ENCODE assay signal across 8 cellular contexts in the genomic region with DNA sequence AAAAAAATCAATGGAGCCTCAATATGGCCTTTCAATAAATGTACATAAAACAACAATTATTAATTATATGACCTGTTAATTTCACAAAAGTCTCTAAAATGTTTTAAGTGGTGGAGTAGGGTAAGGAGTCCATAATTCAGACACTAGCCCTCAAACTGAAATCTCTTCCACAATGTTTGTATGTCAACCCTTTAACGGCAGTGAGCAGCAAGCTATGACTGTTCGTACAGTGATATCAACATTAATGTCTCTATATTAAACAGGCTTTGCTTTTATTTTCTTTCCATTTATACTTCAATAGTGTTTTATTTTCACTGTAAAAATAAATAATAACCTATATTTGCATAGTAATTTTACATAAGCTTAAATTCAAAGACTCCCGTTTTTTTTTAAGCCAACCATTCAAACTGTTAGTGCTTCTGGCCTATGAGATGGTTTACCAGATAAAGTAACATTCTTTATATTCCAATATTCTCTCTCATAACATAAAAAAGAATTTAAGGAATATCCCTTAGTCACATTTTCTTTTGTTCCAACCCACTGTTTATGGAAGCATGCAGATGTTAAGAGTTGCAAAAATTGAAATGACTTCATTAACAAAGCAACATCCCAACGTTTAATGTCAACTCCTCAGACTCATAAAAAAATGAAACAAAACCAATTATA. TPM values are rescaled to one million over a fixed set of nuclear protein-coding genes. Genes with fewer than 3 reads are reported as not detected.
DNase-seq lines count a peak whose midpoint lies in the region; ATAC-seq and TF ChIP-seq lines count a peak whose summit lies in the region.

No MANE protein-coding gene starts in this region.

- no peaks in the 10 kb centered on the region for H3K27me3 Mint-ChIP-seq in brain

- H3K27ac ChIP-seq in right atrium auricular region (peak overlapping the region; percentile 99 to 100), uterus (peak overlapping the region; percentile 98 to 99)

- no peak for TF ChIP-seq CTCF in right atrium auricular region (IDR thresholded peaks at IDR 0.05)
- no peak for TF ChIP-seq CTCF in brain (conservative IDR thresholded peaks at IDR 0.05)
- no peak for TF ChIP-seq CTCF in uterus (IDR thresholded peaks at IDR 0.05)

- DNase-seq in right atrium auricular region (ENCODE audit: low spot score) (no peak), Right ventricle myocardium superior (no peak), medulla oblongata (ENCODE audit: extremely low spot score) (peak; percentile 50), uterus (no peak), GM19240 (ENCODE audit: insufficient read length, low spot score) (no peak)

- no peaks in the 10 kb centered on the region for H3K9me3 ChIP-seq in right atrium auricular region
- no peaks in the 10 kb centered on the region for H3K9me3 ChIP-seq in uterus

- no peak for ATAC-seq in Right ventricle myocardium superior (ENCODE audit: poor library complexity)
- ATAC-seq in HG03565 (IDR thresholded peaks at IDR 0.05; ENCODE audit: unreplicated experiment): no peak
- ATAC-seq in HG03097 (IDR thresholded peaks at IDR 0.05; ENCODE audit: low FRiP score, unreplicated experiment): no peak

- H3K4me3 Mint-ChIP-seq in brain: peak overlapping the region; percentile 89 to 96 (median 92)

- H3K4me1 ChIP-seq in right atrium auricular region (peaks cover 0 to 25% of the 10 kb centered on the region in 2 donors), uterus (peaks cover 0 to 3% of the 10 kb centered on the region in 2 donors)

- no peaks in the 10 kb centered on the region for H3K36me3 Mint-ChIP-seq in brain

- H3K36me3 ChIP-seq in right atrium auricular region (no peaks in the 10 kb centered on the region), uterus (no peaks in the 10 kb centered on the region)

- intact Hi-C loops in Right ventricle myocardium superior (cut with DNase I): no loop called here
- intact Hi-C loops in uterus (cut with DNase I; ENCODE audit: low total_unique reads): loop anchor here (10.0 kb wide), 1 partner anchor 163 kb away; no protein-coding TSS in a partner anchor

- no peak for TF ChIP-seq POLR2A in uterus (IDR thresholded peaks at IDR 0.05)

- H3K9me3 Mint-ChIP-seq in brain: no peaks in the 10 kb centered on the region

- H3K4me1 Mint-ChIP-seq in brain: peaks cover 50% of the 10 kb centered on the region

- H3K27me3 ChIP-seq in right atrium auricular region (no peaks in the 10 kb centered on the region), uterus (no peaks in the 10 kb centered on the region)

- peak overlapping the region; percentile 92 to 99 (median 93) for H3K27ac Mint-ChIP-seq in brain

- H3K4me3 ChIP-seq in right atrium auricular region: peak overlapping the region; percentile 91 to 97
- peak overlapping the region; percentile 76 to 98 for H3K4me3 ChIP-seq in uterus

RNA-seq across cellular contexts. Expression of gene CDK17, which starts 2.4 kb away (rescaled TPM):
- total RNA-seq in right atrium auricular region: 10 to 100 TPM; 20.9 to 27.1 TPM
- total RNA-seq in Right ventricle myocardium superior: 15.6 TPM
- 12.1 TPM for polyA plus RNA-seq in brain (ENCODE audit: insufficient read depth, low read depth, low replicate concordance)
- 100 to 1,000 TPM in 2 of 4 donors, 10 to 100 TPM in 2; 93.5 to 105 (median 102) TPM for total RNA-seq in uterus
